In the genomic region with DNA sequence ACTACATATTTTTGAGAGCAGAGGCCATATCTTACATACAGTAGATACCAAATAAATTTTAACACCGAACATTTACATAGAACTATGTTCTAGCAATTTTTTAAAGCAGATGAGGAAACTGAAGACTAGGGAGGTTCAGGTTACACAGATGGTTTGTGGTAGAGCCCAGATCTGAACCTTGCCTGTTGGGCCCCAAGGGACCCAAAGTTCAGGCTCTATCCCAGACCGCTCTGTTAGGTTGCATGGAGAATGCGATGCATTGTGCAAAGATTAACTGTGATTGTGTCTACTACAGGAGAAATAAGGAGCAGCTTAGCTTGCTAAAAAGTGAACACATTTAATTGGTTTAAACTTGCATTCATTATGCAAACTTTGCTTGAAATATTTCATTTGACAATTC, we compare ENCODE assay signal across 19 cellular contexts. TPM values are rescaled to one million over a fixed set of nuclear protein-coding genes. Genes with fewer than 3 reads are reported as not detected.
DNase-seq lines count a peak whose midpoint lies in the region; ATAC-seq and TF ChIP-seq lines count a peak whose summit lies in the region.
"Had no signal": no experiment of that assay in that cellular context is flagged by ENCODE, and none has a peak within 500 bp of the region (broad histone marks: within the 10 kb centered on the region; RNA-seq: fewer than 3 reads in every experiment).

No MANE protein-coding gene starts in this region.

- TF ChIP-seq POLR2A in NB4 (IDR thresholded peaks at IDR 0.05; ENCODE audit: extremely low read depth, insufficient read length): no peak

- H3K4me3 Mint-ChIP-seq in osteocyte (ENCODE audit: unreplicated experiment): no peak overlapping the region
- H3K4me3 Mint-ChIP-seq: CD4-positive, alpha-beta memory T cell had no signal

- no peaks in the 10 kb centered on the region for H3K36me3 Mint-ChIP-seq in osteocyte (ENCODE audit: unreplicated experiment)
- H3K36me3 Mint-ChIP-seq: CD4-positive, alpha-beta memory T cell had no signal

- H3K4me1 Mint-ChIP-seq in osteocyte (ENCODE audit: unreplicated experiment): no peaks in the 10 kb centered on the region
- H3K4me1 Mint-ChIP-seq: CD4-positive, alpha-beta memory T cell had no signal

- DNase-seq in HAP-1 (ENCODE audit: low spot score in 2 of 2) (peak; percentile 75 to 85), NB4 (ENCODE audit: low read depth) (peak; percentile 8), islet precursor cell (no peak), osteocyte (ENCODE audit: extremely low spot score, unreplicated experiment) (no peak), kidney glomerular epithelial cell (lab: John Stamatoyannopoulos, UW) (no peak)
- DNase-seq: C1 segment of cervical spinal cord; Calu3; CD4-positive, alpha-beta memory T cell; COR-L47; DMS53; DMS79 treated with DMSO at 0.1 percent for 48 hours; GF-D8; GOT3; HCEC 1CT had no signal

- H3K9me3 ChIP-seq in HAP-1: no peaks in the 10 kb centered on the region

- TF ChIP-seq CTCF in NB4 (IDR thresholded peaks at IDR 0.05; ENCODE audit: low read depth, low read length) (no peak), osteocyte (IDR thresholded peaks at IDR 0.05) (no peak)

- in situ Hi-C loops in HAP-1 (cut with MboI; ENCODE audit: low sequenced_read_pairs): no loop called here

- peak; percentile 14 for ATAC-seq in esophagus mucosa

- no peak overlapping the region for H3K4me3 ChIP-seq in HAP-1
- no peak overlapping the region for H3K4me3 ChIP-seq in NB4 (ENCODE audit: low read depth, low read length)

- H3K9me3 Mint-ChIP-seq in osteocyte (ENCODE audit: unreplicated experiment): no peaks in the 10 kb centered on the region

- H3K27me3 ChIP-seq in HAP-1 (ENCODE audit: low read depth): no peaks in the 10 kb centered on the region

- peaks cover 53% of the 10 kb centered on the region for H3K27me3 Mint-ChIP-seq in osteocyte (ENCODE audit: unreplicated experiment)
- H3K27me3 Mint-ChIP-seq: CD4-positive, alpha-beta memory T cell had no signal

- H3K4me1 ChIP-seq in HAP-1: peaks cover 45% of the 10 kb centered on the region

- no peak overlapping the region for H3K27ac Mint-ChIP-seq in osteocyte (ENCODE audit: unreplicated experiment)
- H3K27ac Mint-ChIP-seq: CD4-positive, alpha-beta memory T cell had no signal

- H3K36me3 ChIP-seq in HAP-1 (replicated peaks): no peaks in the 10 kb centered on the region

RNA-seq across cellular contexts. Expression of gene DSC3, which starts 16.4 kb away (rescaled TPM):
- 319 TPM for total RNA-seq in esophagus mucosa
- total RNA-seq in osteocyte: 5.6 and 5.8 TPM in 2 replicates
- total RNA-seq: A172; A673; CD4-positive, alpha-beta memory T cell; Daoy; G401 had no signal

RNA-seq across cellular contexts. Expression of gene DSC2, which starts 43.3 kb away (rescaled TPM):
- total RNA-seq in esophagus mucosa: 434 TPM
- 1.2 and 1.6 TPM in 2 replicates for total RNA-seq in osteocyte
- total RNA-seq: A172; CD4-positive, alpha-beta memory T cell; G401 had no signal

Comparison
In these comparisons a context has a peak if more than half of its experiments do, and no peak if none do; other contexts are left out.
1. DNase-seq: peak in HAP-1 (2 of 2) and NB4 (single experiment); none in islet precursor cell (single experiment), osteocyte (single experiment) and kidney glomerular epithelial cell (single experiment).
2. RNA of gene DSC3, which starts 16.4 kb away (total RNA-seq): 319 TPM in esophagus mucosa (single experiment); 5.6 to 5.8 TPM in osteocyte; every median in the first group is over 10 times any median in the second.
3. RNA of gene DSC2, which starts 43.3 kb away (total RNA-seq): 434 TPM in esophagus mucosa (single experiment); 1.2 to 1.6 TPM in osteocyte; every median in the first group is over 100 times any median in the second.